In genomic region chr5:151745071-151745705, GRCh38 we compare ENCODE assay signal across 8 cellular contexts. TPM values are rescaled to one million over a fixed set of nuclear protein-coding genes. Genes with fewer than 3 reads are reported as not detected.
A peak's percentile ranks its signal among the peaks of the same experiment; 100 is the strongest.
DNase-seq lines count a peak whose midpoint lies in the region; ATAC-seq lines count a peak whose summit lies in the region.

No MANE protein-coding gene starts in this region.

- H3K4me3 ChIP-seq in adipocyte (ENCODE audit: low read length): peak overlapping the region; percentile 34
- H3K4me3 ChIP-seq in right cardiac atrium (ENCODE audit: low read length): no peak overlapping the region

- intact Hi-C loops in right cardiac atrium (cut with DNase I): loop anchor here in 1 of 4 donors (10.0 kb wide), 1 partner anchor 220 kb away; no protein-coding TSS in a partner anchor

- H3K9me3 ChIP-seq in adipocyte (ENCODE audit: control insufficient read depth, low read length): no peaks in the 10 kb centered on the region
- H3K9me3 ChIP-seq in right cardiac atrium (ENCODE audit: control insufficient read depth, low read length): no peaks in the 10 kb centered on the region

- peak overlapping the region; percentile 30 for H3K27ac ChIP-seq in right cardiac atrium (ENCODE audit: low read length)

- ATAC-seq in right cardiac atrium: peak; percentile 55 to 75

- H3K36me3 ChIP-seq in adipocyte (ENCODE audit: control insufficient read depth, insufficient read depth, low read length, severe bottlenecking): peaks cover 9% of the 10 kb centered on the region

- peak overlapping the region; percentile 47 for H3K9ac ChIP-seq in adipocyte (ENCODE audit: low read length)

- H3K4me1 ChIP-seq in adipocyte (ENCODE audit: control insufficient read depth, insufficient read depth, low read length) (peaks cover 87% of the 10 kb centered on the region), right cardiac atrium (ENCODE audit: control insufficient read depth, insufficient read depth, low read length) (peaks cover 7% of the 10 kb centered on the region)

- H3K27me3 ChIP-seq in adipocyte (replicated peaks; ENCODE audit: control insufficient read depth, insufficient read depth, low read length) (no peaks in the 10 kb centered on the region), right cardiac atrium (ENCODE audit: control insufficient read depth, insufficient read depth) (no peaks in the 10 kb centered on the region)

- 56% methylated on average over 7 of the region's 7 CpGs for WGBS in right cardiac atrium

- peak; percentile 38 for DNase-seq in stimulated activated CD4-positive, alpha-beta T cell treated with anti-CD3 and anti-CD28 coated beads, Interleukin-15, amount 100 ng/mL, for 24 hours
- no peak for DNase-seq in stimulated activated CD4-positive, alpha-beta T cell treated with anti-CD3 and anti-CD28 coated beads, Interleukin-2, amount 100 ng/mL, for 24 hours
- peak; percentile 73 for DNase-seq in NCI-H226
- DNase-seq in adipocyte (ENCODE audit: low read depth): peak; percentile 85
- DNase-seq in right cardiac atrium: peak; percentile 61 to 81 (median 66)
- peak; percentile 33 to 34 for DNase-seq in stimulated activated CD8-positive, alpha-beta memory T cell treated with anti-CD3 and anti-CD28 coated beads, Interleukin-7, amount 100 ng/mL, for 4 hours (ENCODE audit: low read depth in 2 of 2)
- no peak for DNase-seq in SKM-1 (lab: John Stamatoyannopoulos, UW; ENCODE audit: unreplicated experiment)
- DNase-seq in RPMI8226: no peak

RNA-seq across cellular contexts. Expression of gene ATOX1, which starts 13.2 kb away (rescaled TPM):
- 10 to 100 TPM; 61.0 to 80.3 (median 75.1) TPM for total RNA-seq in right cardiac atrium
- polyA plus RNA-seq in right cardiac atrium: 135 TPM

RNA-seq across cellular contexts. Expression of gene G3BP1, which starts 26.6 kb away (rescaled TPM):
- 100 to 1,000 TPM in 3 of 4 donors, 10 to 100 TPM in 1; 94.8 to 121 (median 112) TPM for total RNA-seq in right cardiac atrium
- polyA plus RNA-seq in right cardiac atrium: 25.5 TPM

RNA-seq across cellular contexts. Expression of gene SPARC, which starts 58.5 kb away (rescaled TPM):
- 100 to 1,000 TPM; 440 to 896 (median 629) TPM for total RNA-seq in right cardiac atrium
- 301 TPM for polyA plus RNA-seq in right cardiac atrium

Comparison
In these comparisons a context has a peak if more than half of its experiments do, and no peak if none do; other contexts are left out.
1. DNase-seq: peak in stimulated activated CD4-positive, alpha-beta T cell treated with anti-CD3 and anti-CD28 coated beads, Interleukin-15, amount 100 ng/mL, for 24 hours (single experiment), NCI-H226 (single experiment), adipocyte (single experiment), right cardiac atrium (3 of 3) and stimulated activated CD8-positive, alpha-beta memory T cell treated with anti-CD3 and anti-CD28 coated beads, Interleukin-7, amount 100 ng/mL, for 4 hours (2 of 2); none in stimulated activated CD4-positive, alpha-beta T cell treated with anti-CD3 and anti-CD28 coated beads, Interleukin-2, amount 100 ng/mL, for 24 hours (0 of 2), SKM-1 (single experiment) and RPMI8226 (single experiment).